15 cellular contexts compared by ENCODE assay signal in the genomic region with DNA sequence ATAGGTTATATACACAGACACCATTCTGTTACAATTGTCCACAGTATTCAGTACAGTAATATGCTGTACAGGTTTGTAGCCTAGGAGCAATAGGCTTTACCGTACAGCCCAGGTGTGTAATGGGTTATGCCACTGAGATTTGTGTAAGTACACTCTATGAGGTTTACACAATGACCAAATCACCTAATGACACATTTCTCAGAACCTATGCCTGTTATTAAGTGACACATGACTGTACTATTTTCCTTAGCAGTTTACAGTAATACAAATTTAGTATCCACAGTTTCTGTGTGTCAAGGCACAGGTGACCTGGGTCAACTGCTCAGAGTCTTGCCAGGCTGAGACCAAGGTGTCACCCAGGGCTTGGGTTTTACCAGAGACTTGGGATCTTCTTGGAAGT.
DNase-seq lines count a peak whose midpoint lies in the region; ATAC-seq and TF ChIP-seq lines count a peak whose summit lies in the region.
"Had no signal": no experiment of that assay in that cellular context is flagged by ENCODE, and none has a peak within 500 bp of the region (broad histone marks: within the 10 kb centered on the region; RNA-seq: fewer than 3 reads in every experiment).

No MANE protein-coding gene starts in this region.

- no peaks in the 10 kb centered on the region for H3K4me1 ChIP-seq in Panc1 (ENCODE audit: control insufficient read depth, insufficient read depth, low read length)
- no peaks in the 10 kb centered on the region for H3K4me1 ChIP-seq in left lung
- H3K4me1 ChIP-seq: Caco-2 had no signal

- ATAC-seq in Panc1 (no peak), left lung (peak; percentile 21), HG03159 (IDR thresholded peaks at IDR 0.05; ENCODE audit: unreplicated experiment) (no peak)
- ATAC-seq: GM12878, GM23338 had no signal

- TF ChIP-seq CTCF in Panc1 (IDR thresholded peaks at IDR 0.05) (no peak), epithelial cell of esophagus (IDR thresholded peaks at IDR 0.05; ENCODE audit: insufficient read depth, low read depth, low read length, missing control alignments) (no peak), left lung (IDR thresholded peaks at IDR 0.05) (no peak)

- intact Hi-C loops in Panc1 (cut with micrococcal nuclease; ENCODE audit: unreplicated experiment) = no loop called here
- intact Hi-C loops in left lung (cut with DNase I) = no loop called here

- no peak overlapping the region for H3K27ac Mint-ChIP-seq in T-helper 2 cell treated with Interferon-gamma antibody and Interleukin-4, amounts not matched to agents 5 μg/mL and 100 μg/mL, for 36 hours
- H3K27ac Mint-ChIP-seq: CD14-positive monocyte; CD8-positive, alpha-beta memory T cell; GM23338 had no signal

- CTCF ChIA-PET in Panc1 (lab: Charles Lee) = no interaction called here

- no peaks in the 10 kb centered on the region for H3K4me1 Mint-ChIP-seq in T-helper 2 cell treated with Interferon-gamma antibody and Interleukin-4, amounts not matched to agents 5 μg/mL and 100 μg/mL, for 36 hours (ENCODE audit: low read depth)
- H3K4me1 Mint-ChIP-seq: CD14-positive monocyte; CD8-positive, alpha-beta memory T cell had no signal

- H3K9me3 Mint-ChIP-seq in T-helper 2 cell treated with Interferon-gamma antibody and Interleukin-4, amounts not matched to agents 5 μg/mL and 100 μg/mL, for 36 hours = peaks cover 32% of the 10 kb centered on the region

- no peaks in the 10 kb centered on the region for H3K27me3 Mint-ChIP-seq in T-helper 2 cell treated with Interferon-gamma antibody and Interleukin-4, amounts not matched to agents 5 μg/mL and 100 μg/mL, for 36 hours (ENCODE audit: low read depth)
- H3K27me3 Mint-ChIP-seq: CD8-positive, alpha-beta memory T cell had no signal

- H3K27ac ChIP-seq in Panc1 (ENCODE audit: low read length) = no peak overlapping the region
- no peak overlapping the region for H3K27ac ChIP-seq in left lung
- H3K27ac ChIP-seq: 22Rv1 had no signal

- POLR2A ChIA-PET in Panc1 (lab: Charles Lee) = no interaction called here

- no peak overlapping the region for H3K4me3 Mint-ChIP-seq in T-helper 2 cell treated with Interferon-gamma antibody and Interleukin-4, amounts not matched to agents 5 μg/mL and 100 μg/mL, for 36 hours
- H3K4me3 Mint-ChIP-seq: CD14-positive monocyte; CD8-positive, alpha-beta memory T cell; GM23338 had no signal

- H3K27me3 ChIP-seq in Panc1 (ENCODE audit: control insufficient read depth, insufficient read depth, low read length) = no peaks in the 10 kb centered on the region
- H3K27me3 ChIP-seq in left lung = no peaks in the 10 kb centered on the region

- H3K4me3 ChIP-seq in Panc1 (ENCODE audit: low read depth in 2 of 2, low read length in 2 of 2) (no peak overlapping the region), epithelial cell of esophagus (ENCODE audit: low read length) (no peak overlapping the region), left lung (no peak overlapping the region)
- H3K4me3 ChIP-seq: GM12878, GM23338 had no signal

- no peaks in the 10 kb centered on the region for H3K9me3 ChIP-seq in Panc1 (ENCODE audit: control insufficient read depth, insufficient read depth, low read depth, low read length)
- H3K9me3 ChIP-seq in left lung = peaks cover 0 to 4% of the 10 kb centered on the region in 2 donors
- H3K9me3 ChIP-seq: Caco-2 had no signal

- H3K36me3 Mint-ChIP-seq in T-helper 2 cell treated with Interferon-gamma antibody and Interleukin-4, amounts not matched to agents 5 μg/mL and 100 μg/mL, for 36 hours (ENCODE audit: low read depth) = no peaks in the 10 kb centered on the region
- H3K36me3 Mint-ChIP-seq: CD14-positive monocyte; CD8-positive, alpha-beta memory T cell had no signal

- no TSS peak for BruUV-seq in Panc1 (replicated peaks; lab: Mats Ljungman, UMichigan)

- DNase-seq in DMS53 (lab: John Stamatoyannopoulos, UW) (peak; percentile 22), DMS53 treated with DMSO at 0.1 percent for 48 hours (lab: John Stamatoyannopoulos, UW; ENCODE audit: unreplicated experiment) (no peak), Panc1 (ENCODE audit: low read depth, low spot score) (peak; percentile 25), epithelial cell of esophagus (ENCODE audit: low read depth) (peak; percentile 60), left lung (no peak), KG1 (lab: John Stamatoyannopoulos, UW) (no peak)
- DNase-seq in T-helper 2 cell treated with Interferon-gamma antibody and Interleukin-4, amounts not matched to agents 5 μg/mL and 100 μg/mL, for 36 hours (ENCODE audit: low spot score) = no peak
- DNase-seq: Caco-2; CD8-positive, alpha-beta memory T cell; H7 had no signal

- in situ Hi-C loops in Panc1 (cut with HindIII; ENCODE audit: low pct_unique_long_range_greater_than_20kb, low sequenced_read_pairs) = no loop called here

- H3K36me3 ChIP-seq in Panc1 (ENCODE audit: control insufficient read depth, insufficient read depth, low read length) (no peaks in the 10 kb centered on the region), left lung (no peaks in the 10 kb centered on the region)

Comparison
In these comparisons a context has a peak if more than half of its experiments do, and no peak if none do; other contexts are left out.
1. DNase-seq: peak in DMS53 (single experiment), Panc1 (single experiment) and epithelial cell of esophagus (single experiment); none in DMS53 treated with DMSO at 0.1 percent for 48 hours (single experiment), left lung (0 of 2), KG1 (single experiment) and T-helper 2 cell treated with Interferon-gamma antibody and Interleukin-4, amounts not matched to agents 5 μg/mL and 100 μg/mL, for 36 hours (single experiment).